8 cellular contexts compared by ENCODE assay signal in the genomic region with DNA sequence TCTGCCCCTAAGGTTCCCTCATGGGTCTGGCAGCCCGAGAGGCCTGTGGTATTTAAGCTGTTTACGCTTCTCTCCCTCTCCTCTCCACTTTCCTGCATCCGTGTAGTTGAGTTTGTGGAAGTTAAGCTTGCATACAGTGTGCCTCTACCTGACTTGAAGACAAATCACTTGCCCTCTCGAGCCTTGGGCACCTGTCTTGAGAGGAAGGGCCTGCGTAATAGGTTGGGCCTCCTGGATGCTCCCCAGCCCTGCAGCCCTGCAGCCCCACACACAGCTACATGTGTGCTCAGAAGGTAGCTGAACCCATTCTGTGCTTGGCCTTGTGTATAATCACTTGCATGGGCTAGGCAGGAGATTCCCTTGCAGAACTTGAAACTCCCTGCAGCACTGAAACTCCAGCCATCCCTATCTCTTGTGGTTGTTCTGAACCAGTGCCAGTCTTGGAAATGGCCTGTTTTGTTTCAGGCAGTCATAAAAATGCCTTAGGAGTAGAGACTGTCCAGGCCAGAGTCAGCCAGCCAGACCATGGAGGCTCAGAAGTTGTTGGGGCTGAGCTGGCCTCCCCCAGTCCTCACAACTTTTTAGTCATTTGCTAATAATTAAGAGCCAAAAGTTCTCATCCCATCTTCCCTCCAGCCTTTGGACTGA.
DNase-seq lines count a peak whose midpoint lies in the region; ATAC-seq, FAIRE-seq and TF ChIP-seq lines count a peak whose summit lies in the region.

No MANE protein-coding gene starts in this region.

- no peak overlapping the region for H2BK20ac ChIP-seq in H1 (ENCODE audit: low read length)

- no peaks in the 10 kb centered on the region; the same call in 1 of the 2 replicates for H3K23me2 ChIP-seq in H1 (ENCODE audit: low read depth, low read length)

- no peak for ATAC-seq in naive B cell (ENCODE audit: low read depth in 2 of 2)

- DNase-seq in AG04449 (ENCODE audit: low read depth, low spot score) = peak; percentile 63
- peak; percentile 93 for DNase-seq in M059J (ENCODE audit: low read depth)
- DNase-seq in H1 (ENCODE audit: low read depth in 1 of 2, low spot score in 2 of 2) = no peak
- DNase-seq in naive B cell = no peak
- no peak for DNase-seq in NCI-H1436 (lab: John Stamatoyannopoulos, UW)
- no peak for DNase-seq in NCI-H1092 (lab: John Stamatoyannopoulos, UW)
- no peak for DNase-seq in mesendoderm
- DNase-seq in GM20000 (ENCODE audit: low spot score) = no peak

- H3K27ac Mint-ChIP-seq in naive B cell = peak overlapping the region; percentile 63 to 96 (median 90)

- TF ChIP-seq CTCF in AG04449 (IDR thresholded peaks at IDR 0.05; ENCODE audit: insufficient read depth, low read length, missing control alignments) = no peak
- no peak for TF ChIP-seq CTCF in H1 (IDR thresholded peaks at IDR 0.05; ENCODE audit: control extremely low read depth in 1 of 3, insufficient read depth in 1 of 3, low read depth in 1 of 3, low read length in 3 of 3)
- no peak for TF ChIP-seq CTCF in GM20000 (IDR thresholded peaks at IDR 0.05; ENCODE audit: extremely low read depth, missing control alignments)

- H3K9ac ChIP-seq in H1 (replicated peaks in 1 of 4; ENCODE audit: extremely low read depth in 1 of 4, low read depth in 3 of 4, low read length in 3 of 4) (no peak overlapping the region), mesendoderm (ENCODE audit: low read length) (no peak overlapping the region)

- H4K5ac ChIP-seq in H1 (ENCODE audit: insufficient read length, low read depth, low read length) = no peak overlapping the region
- no peak overlapping the region for H4K5ac ChIP-seq in mesendoderm (ENCODE audit: low read length)

- no peak for FAIRE-seq in H1 (lab: Jason Lieb, UNC)

- peak overlapping the region in 7 of 8 donors; percentile 39 to 86 (median 76) for H3K4me3 Mint-ChIP-seq in naive B cell

- no peak for TF ChIP-seq POLR2A in H1 (IDR thresholded peaks at IDR 0.05; ENCODE audit: control extremely low read depth in 1 of 2, low read depth in 2 of 2, low read length in 2 of 2)

- no peak overlapping the region for H2BK12ac ChIP-seq in H1 (ENCODE audit: low read depth, low read length)

- no peak overlapping the region for H3K14ac ChIP-seq in H1 (ENCODE audit: insufficient read length)

- POLR2A ChIA-PET in AG04449 (lab: Yijun Ruan, JAX) (interaction anchor here (0.7 to 1.5 kb wide), 4 partner anchors 26 to 176 kb away, joined by 3 to 13 read pairs (median 6); a partner anchor contains a TSS), H1 (lab: Charles Lee; ENCODE audit: partially characterized antibody) (interaction anchor here (0.6 to 1.3 kb wide), 3 partner anchors 13 to 831 kb away, joined by 3 to 4 read pairs (median 4); no protein-coding TSS in a partner anchor)

- no peaks in the 10 kb centered on the region for H3K79me2 ChIP-seq in H1 (ENCODE audit: control insufficient read depth in 1 of 2, insufficient read depth in 2 of 2, low read length in 2 of 2)
- no peaks in the 10 kb centered on the region for H3K79me2 ChIP-seq in mesendoderm (ENCODE audit: control insufficient read depth, insufficient read depth, low read length)

- H3K23ac ChIP-seq in H1 (ENCODE audit: insufficient read length) (no peak overlapping the region), mesendoderm (ENCODE audit: low read length) (no peak overlapping the region)

- no peaks in the 10 kb centered on the region for H3K36me3 ChIP-seq in H1 (ENCODE audit: control insufficient read depth in 2 of 4, insufficient read depth in 4 of 4, low read length in 3 of 4)
- no peaks in the 10 kb centered on the region for H3K36me3 ChIP-seq in mesendoderm (ENCODE audit: control insufficient read depth, insufficient read depth, low read length)

- no peak overlapping the region for H2AK5ac ChIP-seq in H1 (ENCODE audit: low read depth, low read length)
- no peak overlapping the region for H2AK5ac ChIP-seq in mesendoderm (ENCODE audit: low read length)

- H3K4ac ChIP-seq in H1 (replicated peaks; ENCODE audit: insufficient read length, low read depth, low read length) (no peak overlapping the region), mesendoderm (ENCODE audit: low read depth, low read length) (no peak overlapping the region)

- no peaks in the 10 kb centered on the region for H3K27me3 ChIP-seq in H1 (replicated peaks in 1 of 4; ENCODE audit: control insufficient read depth in 3 of 4, extremely low read depth in 1 of 4, insufficient read depth in 3 of 4, low read length in 3 of 4)
- no peaks in the 10 kb centered on the region for H3K27me3 ChIP-seq in mesendoderm (ENCODE audit: insufficient read depth, low read length, poor library complexity)

- no peaks in the 10 kb centered on the region for H3K9me3 ChIP-seq in H1 (ENCODE audit: insufficient read depth in 2 of 2, low read depth in 1 of 2, low read length in 1 of 2)

- H3K27ac ChIP-seq in H1 (ENCODE audit: low read depth, low read length) (no peak overlapping the region), mesendoderm (ENCODE audit: low read depth, low read length) (no peak overlapping the region)

- no peak overlapping the region for H3K4me2 ChIP-seq in H1 (ENCODE audit: insufficient read depth in 1 of 2, low read depth in 2 of 2, low read length in 2 of 2)
- no peak overlapping the region for H3K4me2 ChIP-seq in mesendoderm (ENCODE audit: low read length)

- H4K91ac ChIP-seq in H1 (replicated peaks; ENCODE audit: insufficient read length, low read length) = no peak overlapping the region

- CTCF ChIA-PET in AG04449 (lab: Yijun Ruan, JAX) = interaction anchor here (0.9 to 1.4 kb wide), 4 partner anchors 12 to 177 kb away, joined by 3 to 5 read pairs (median 4); a partner anchor contains a TSS
- CTCF ChIA-PET in H1 (lab: Charles Lee; ENCODE audit: partially characterized antibody) = interaction anchor here (1.0 to 1.7 kb wide), 4 partner anchors 13 to 178 kb away, joined by 3 to 4 read pairs (median 4); no protein-coding TSS in a partner anchor

- H2BK120ac ChIP-seq in H1 (replicated peaks; ENCODE audit: low read depth, low read length) = no peak overlapping the region
- H2BK120ac ChIP-seq in mesendoderm (ENCODE audit: low read depth, low read length) = no peak overlapping the region

- H3K27me3 Mint-ChIP-seq in naive B cell = no peaks in the 10 kb centered on the region

- no peak for TF ChIP-seq EP300 in H1 (IDR thresholded peaks at IDR 0.05; ENCODE audit: borderline replicate concordance in 1 of 2, low read depth in 2 of 2, low read length in 2 of 2)

- H3K79me1 ChIP-seq in H1 (ENCODE audit: low read depth, low read length) (no peaks in the 10 kb centered on the region; the same call in 1 of the 2 replicates), mesendoderm (ENCODE audit: low read length) (no peaks in the 10 kb centered on the region)

- 86% methylated on average over 5 of the region's 5 CpGs; no CpG with 5 or more reads in 1 of the 2 experiments for WGBS in H1 (ENCODE audit: extremely low coverage in 1 of 2, insufficient coverage in 1 of 2, insufficient read length in 1 of 2, insufficient replicate concordance in 2 of 2, low coverage in 1 of 2, low lambda C conversion rate in 2 of 2, missing lambda C conversion rate in 1 of 2), 2 experiments
- no CpG with 5 or more reads among the region's 5 CpGs for WGBS in mesendoderm (ENCODE audit: extremely low coverage, insufficient coverage, low lambda C conversion rate)

- H4K20me1 ChIP-seq in H1 (replicated peaks in 1 of 2; ENCODE audit: control insufficient read depth in 1 of 2, insufficient read depth in 2 of 2, low read length in 2 of 2) = no peaks in the 10 kb centered on the region

- peaks cover 5 to 14% of the 10 kb centered on the region in 2 donors for H3K36me3 Mint-ChIP-seq in naive B cell

- no peak overlapping the region for H3K56ac ChIP-seq in H1 (replicated peaks; ENCODE audit: insufficient read length, low read depth, low read length)
- H3K56ac ChIP-seq in mesendoderm (ENCODE audit: low read length) = no peak overlapping the region

- no peaks in the 10 kb centered on the region for H3K9me3 Mint-ChIP-seq in naive B cell

- H3K4me3 ChIP-seq in AG04449 (ENCODE audit: low read depth, low read length) = no peak overlapping the region
- no peak overlapping the region for H3K4me3 ChIP-seq in H1 (ENCODE audit: extremely low read depth in 1 of 4, insufficient read depth in 2 of 4, low read depth in 3 of 4, low read length in 4 of 4)
- no peak overlapping the region for H3K4me3 ChIP-seq in mesendoderm (ENCODE audit: low read length)

- no peak for TF ChIP-seq RAD21 in H1 (IDR thresholded peaks at IDR 0.05 in 1 of 2, conservative IDR thresholded peaks at IDR 0.05 in 1 of 2; ENCODE audit: low read depth in 2 of 2, low read length in 2 of 2)

- no peak overlapping the region for H2BK15ac ChIP-seq in H1 (ENCODE audit: low read length)
- H2BK15ac ChIP-seq in mesendoderm (replicated peaks; ENCODE audit: low read depth) = no peak overlapping the region

- H3K4me1 Mint-ChIP-seq in naive B cell = peaks cover 67 to 89% (median 79%) of the 10 kb centered on the region in 3 donors

- no peaks in the 10 kb centered on the region; a peak in 1 of 7 replicates for H3K4me1 ChIP-seq in H1 (replicated peaks in 1 of 4; ENCODE audit: control insufficient read depth in 3 of 4, insufficient read depth in 4 of 4, low read length in 3 of 4)
- no peaks in the 10 kb centered on the region for H3K4me1 ChIP-seq in mesendoderm (ENCODE audit: control insufficient read depth, low read depth, low read length)

- no peak overlapping the region for H4K8ac ChIP-seq in H1 (ENCODE audit: extremely low read depth, insufficient read depth, low read length)
- no peak overlapping the region for H4K8ac ChIP-seq in mesendoderm (ENCODE audit: low read depth, low read length)

- H3K18ac ChIP-seq in H1 (ENCODE audit: extremely low read depth, low read length) (no peak overlapping the region), mesendoderm (ENCODE audit: low read length) (no peak overlapping the region)

- H2AFZ ChIP-seq in H1 (ENCODE audit: low read length) = no peak overlapping the region

- H2BK5ac ChIP-seq in H1 (ENCODE audit: low read depth, low read length) (peak overlapping the region; percentile 60; the same call in 1 of the 2 replicates), mesendoderm (ENCODE audit: low read length) (no peak overlapping the region)

TF ChIP-seq in H1, 55 proteins besides CTCF, POLR2A, EP300 and RAD21:
- TF ChIP-seq HDAC2 (IDR thresholded peaks at IDR 0.05; ENCODE audit: borderline replicate concordance in 1 of 2, low read depth in 2 of 2, low read length in 2 of 2) (no peak), ZNF274 (IDR thresholded peaks at IDR 0.05; ENCODE audit: borderline replicate concordance, extremely low read depth, low read length) (no peak)

Comparison
In these comparisons a context has a peak if more than half of its experiments do, and no peak if none do; other contexts are left out.
1. DNase-seq: peak in AG04449 (single experiment) and M059J (single experiment); none in H1 (0 of 2), naive B cell (single experiment), NCI-H1436 (single experiment), NCI-H1092 (single experiment), mesendoderm (single experiment) and GM20000 (single experiment).